ENCODE assay signal across 10 cellular contexts in genomic region chr14:91817566-91818325, GRCh38. TPM values are rescaled to one million over a fixed set of nuclear protein-coding genes. Genes with fewer than 3 reads are reported as not detected.
DNase-seq lines count a peak whose midpoint lies in the region; ATAC-seq lines count a peak whose summit lies in the region.
"Had no signal": no experiment of that assay in that cellular context is flagged by ENCODE, and none has a peak within 500 bp of the region (broad histone marks: within the 10 kb centered on the region; RNA-seq: fewer than 3 reads in every experiment).

No MANE protein-coding gene starts in this region.

- peaks cover 45% of the 10 kb centered on the region for H3K4me1 Mint-ChIP-seq in activated T-cell treated with anti-CD3 and anti-CD28 coated beads, Interleukin-2, amount 50 U/mL, for 72 hours (ENCODE audit: low read depth)
- peaks cover 16 to 23% (median 17%) of the 10 kb centered on the region in 3 donors for H3K4me1 Mint-ChIP-seq in IgD-negative memory B cell
- peaks cover 43% of the 10 kb centered on the region for H3K4me1 Mint-ChIP-seq in stimulated activated effector memory CD8-positive, alpha-beta T cell treated with anti-CD3 and anti-CD28 coated beads, Interleukin-12 subunit alpha, Interleukin-12 subunit beta, amount 100 ng/mL, for 72 hours
- H3K4me1 Mint-ChIP-seq: nephron progenitor cell had no signal

- peak overlapping the region; percentile 33 to 66 for H3K4me3 Mint-ChIP-seq in activated T-cell treated with anti-CD3 and anti-CD28 coated beads, Interleukin-2, amount 50 U/mL, for 72 hours
- peak overlapping the region in 2 of 4 donors; percentile 9 to 29 for H3K4me3 Mint-ChIP-seq in IgD-negative memory B cell
- peak overlapping the region; percentile 59 for H3K4me3 Mint-ChIP-seq in stimulated activated effector memory CD8-positive, alpha-beta T cell treated with anti-CD3 and anti-CD28 coated beads, Interleukin-12 subunit alpha, Interleukin-12 subunit beta, amount 100 ng/mL, for 72 hours
- H3K4me3 Mint-ChIP-seq: nephron progenitor cell had no signal

- peaks cover 8 to 20% of the 10 kb centered on the region in 2 donors for H3K36me3 Mint-ChIP-seq in activated T-cell treated with anti-CD3 and anti-CD28 coated beads, Interleukin-2, amount 50 U/mL, for 72 hours (ENCODE audit: insufficient read depth in 2 of 2)
- peaks cover 8% of the 10 kb centered on the region for H3K36me3 Mint-ChIP-seq in IgD-negative memory B cell
- peaks cover 15% of the 10 kb centered on the region for H3K36me3 Mint-ChIP-seq in stimulated activated effector memory CD8-positive, alpha-beta T cell treated with anti-CD3 and anti-CD28 coated beads, Interleukin-12 subunit alpha, Interleukin-12 subunit beta, amount 100 ng/mL, for 72 hours

- no peaks in the 10 kb centered on the region for H3K27me3 Mint-ChIP-seq in activated T-cell treated with anti-CD3 and anti-CD28 coated beads, Interleukin-2, amount 50 U/mL, for 72 hours (ENCODE audit: low read depth)
- peaks cover 2% of the 10 kb centered on the region for H3K27me3 Mint-ChIP-seq in IgD-negative memory B cell

- peak; percentile 60 to 77 for ATAC-seq in activated T-cell treated with anti-CD3 and anti-CD28 coated beads, Interleukin-2, amount 50 U/mL, for 72 hours (replicated peaks in 1 of 2)
- ATAC-seq in GM21825 (IDR thresholded peaks at IDR 0.05; ENCODE audit: unreplicated experiment): peak; percentile 91
- ATAC-seq in stimulated activated effector memory CD8-positive, alpha-beta T cell treated with anti-CD3 and anti-CD28 coated beads, Interleukin-12 subunit alpha, Interleukin-12 subunit beta, amount 100 ng/mL, for 72 hours: peak; percentile 91

- peak overlapping the region; percentile 83 for H3K27ac Mint-ChIP-seq in activated T-cell treated with anti-CD3 and anti-CD28 coated beads, Interleukin-2, amount 50 U/mL, for 72 hours
- H3K27ac Mint-ChIP-seq in IgD-negative memory B cell: peak overlapping the region; percentile 1 to 10 (median 5)
- H3K27ac Mint-ChIP-seq in stimulated activated effector memory CD8-positive, alpha-beta T cell treated with anti-CD3 and anti-CD28 coated beads, Interleukin-12 subunit alpha, Interleukin-12 subunit beta, amount 100 ng/mL, for 72 hours: peak overlapping the region; percentile 92
- H3K27ac Mint-ChIP-seq: nephron progenitor cell had no signal

- no peak overlapping the region for H3K27ac ChIP-seq in substantia nigra (ENCODE audit: low read depth, low read length, poor library complexity, severe bottlenecking)
- H3K27ac ChIP-seq: adrenal gland had no signal

- H3K9me3 Mint-ChIP-seq in activated T-cell treated with anti-CD3 and anti-CD28 coated beads, Interleukin-2, amount 50 U/mL, for 72 hours: peaks cover 0 to 3% of the 10 kb centered on the region in 2 donors
- peaks cover 0 to 2% (median 0%) of the 10 kb centered on the region in 3 donors for H3K9me3 Mint-ChIP-seq in IgD-negative memory B cell
- peaks cover 7% of the 10 kb centered on the region for H3K9me3 Mint-ChIP-seq in stimulated activated effector memory CD8-positive, alpha-beta T cell treated with anti-CD3 and anti-CD28 coated beads, Interleukin-12 subunit alpha, Interleukin-12 subunit beta, amount 100 ng/mL, for 72 hours

- DNase-seq in activated T-cell treated with anti-CD3 and anti-CD28 coated beads, Interleukin-2, amount 50 U/mL, for 72 hours: peak in 1 of 2 donors; percentile 31
- no peak for DNase-seq in activated T-cell treated with anti-CD3 and anti-CD28 coated beads for 4 hours
- DNase-seq in stimulated activated effector memory CD8-positive, alpha-beta T cell treated with anti-CD3 and anti-CD28 coated beads, Interleukin-12 subunit alpha, Interleukin-12 subunit beta, amount 100 ng/mL, for 72 hours (ENCODE audit: low spot score in 2 of 2): no peak
- no peak for DNase-seq in GOT3 (lab: John Stamatoyannopoulos, UW)
- no peak for DNase-seq in substantia nigra (lab: John Stamatoyannopoulos, UW)
- DNase-seq in activated effector memory CD4-positive, alpha-beta T cell treated with Interleukin-2 at 50 U/mL for 16 hours: no peak
- DNase-seq: adrenal gland, nephron progenitor cell had no signal

RNA-seq across cellular contexts. Expression of gene TC2N, which starts 49.6 kb away (rescaled TPM):
- 10 to 100 TPM; 38.1 to 55.4 TPM for total RNA-seq in activated T-cell treated with anti-CD3 and anti-CD28 coated beads, Interleukin-2, amount 50 U/mL, for 72 hours
- polyA plus RNA-seq in IgD-negative memory B cell: 8.9 TPM

Comparison
In these comparisons a context has a peak if more than half of its experiments do, and no peak if none do; other contexts are left out.
1. H3K27ac Mint-ChIP-seq: peak in every context shown above with its lines; median percentile 92 in stimulated activated effector memory CD8-positive, alpha-beta T cell treated with anti-CD3 and anti-CD28 coated beads, Interleukin-12 subunit alpha, Interleukin-12 subunit beta, amount 100 ng/mL, for 72 hours; 83 in activated T-cell treated with anti-CD3 and anti-CD28 coated beads, Interleukin-2, amount 50 U/mL, for 72 hours; 5 in IgD-negative memory B cell.